Comparison of ENCODE assay signal across 16 cellular contexts in the genomic region with DNA sequence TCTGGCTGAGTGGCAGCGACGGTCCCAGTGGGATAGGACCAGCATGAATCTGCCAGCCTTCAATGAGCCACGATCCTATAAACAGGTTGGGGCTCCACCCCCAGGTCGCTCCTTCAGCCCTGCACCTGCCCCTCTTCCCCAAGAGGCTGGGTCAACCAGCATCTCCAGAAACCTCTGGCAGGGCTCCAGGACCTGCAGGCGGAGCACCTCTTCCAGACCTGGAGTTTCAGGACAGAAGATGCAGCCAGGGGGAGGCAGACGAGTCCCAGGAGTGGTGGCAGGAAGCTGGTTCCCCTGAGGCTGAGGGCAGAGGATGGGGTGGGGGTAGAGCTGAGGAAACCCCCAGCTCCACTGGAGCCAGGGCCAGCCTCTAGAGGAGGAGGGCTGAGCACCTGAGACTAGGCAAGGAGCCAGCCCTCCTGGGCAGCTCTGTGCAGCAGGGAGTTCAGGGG. TPM values are rescaled to one million over a fixed set of nuclear protein-coding genes. Genes with fewer than 3 reads are reported as not detected.
DNase-seq lines count a peak whose midpoint lies in the region; ATAC-seq, FAIRE-seq and TF ChIP-seq lines count a peak whose summit lies in the region.
"Had no signal": no experiment of that assay in that cellular context is flagged by ENCODE, and none has a peak within 500 bp of the region (broad histone marks: within the 10 kb centered on the region; RNA-seq: fewer than 3 reads in every experiment).

Gene PLA2G4D, minus strand, starts transcription at position 51 of the 452 bp plus-strand sequence. CDS start 103 bp downstream, outside the sequence.

- H4K12ac ChIP-seq in trophoblast cell (ENCODE audit: low read depth, low read length) = no peak within 1 kb of the TSS

- H2AFZ ChIP-seq in GM23338 (no peak within 1 kb of the TSS), trophoblast cell (ENCODE audit: insufficient read depth, low read length, poor library complexity) (no peak within 1 kb of the TSS)

- H3K4me3 Mint-ChIP-seq in GM23338 = no peak within 1 kb of the TSS
- H3K4me3 Mint-ChIP-seq: activated B cell treated with CpG ODN at 0.5 μM for 24 hours; activated T-helper 1 cell treated with anti-CD3 and anti-CD28 coated beads, Interleukin-12 subunit alpha, Interleukin-12 subunit beta, Interleukin-2, Interleukin-4 antibody, amounts not matched to agents 30 ng/mL and 10 ng/mL and 1 ng/mL, durations not matched to agents 14 hours and 24 hours and 36 hours; naive thymus-derived CD4-positive, alpha-beta T cell had no signal

- H3K4me3 ChIP-seq in GM23338 (no peak within 1 kb of the TSS), WERI-Rb-1 (ENCODE audit: low read depth, low read length) (no peak within 1 kb of the TSS), trophoblast cell (ENCODE audit: low read depth, low read length) (no peak within 1 kb of the TSS)
- H3K4me3 ChIP-seq: ascending aorta, gastrocnemius medialis had no signal

- H2AK5ac ChIP-seq in trophoblast cell (ENCODE audit: low read length) = no peak within 1 kb of the TSS

- no peak for FAIRE-seq in GM19239 (lab: Jason Lieb, UNC)
- FAIRE-seq: kidney had no signal

- H3K27me3 ChIP-seq in GM23338 (ENCODE audit: insufficient read depth) = no peaks in the 10 kb centered on the region
- no peaks in the 10 kb centered on the region for H3K27me3 ChIP-seq in WERI-Rb-1 (ENCODE audit: insufficient read depth, low read depth, severe bottlenecking)
- H3K27me3 ChIP-seq in trophoblast cell (ENCODE audit: insufficient read depth, low read length) = peaks cover 2% of the 10 kb centered on the region
- H3K27me3 ChIP-seq: ascending aorta, gastrocnemius medialis had no signal

- H3F3A ChIP-seq in GM23338 (replicated peaks; ENCODE audit: low read depth) = no peaks in the 10 kb centered on the region

- H3K79me1 ChIP-seq in trophoblast cell (ENCODE audit: low read length) = peaks cover 2% of the 10 kb centered on the region

- no peak for TF ChIP-seq CTCF in GM23338 (conservative IDR thresholded peaks at IDR 0.05; ENCODE audit: low read depth in 2 of 2)
- TF ChIP-seq CTCF in WERI-Rb-1 (IDR thresholded peaks at IDR 0.05; ENCODE audit: low read depth, low read length) = 0 out of 2 replicates have a peak, but pooled peaks have one; percentile 8

- H3K27ac ChIP-seq in GM23338 (ENCODE audit: low read depth) = no peak within 1 kb of the TSS
- no peak within 1 kb of the TSS for H3K27ac ChIP-seq in WERI-Rb-1
- H3K27ac ChIP-seq in trophoblast cell (ENCODE audit: low read depth, low read length) = no peak within 1 kb of the TSS
- H3K27ac ChIP-seq: ascending aorta, gastrocnemius medialis had no signal

- H3K27me3 Mint-ChIP-seq in GM23338 (ENCODE audit: insufficient read depth, low read depth, poor library complexity) = peaks cover 2% of the 10 kb centered on the region

- H3K4me1 ChIP-seq in GM23338 (ENCODE audit: insufficient read depth) = 0 out of 2 replicates have a peak, but pooled peaks cover 4% of the 10 kb centered on the region
- peaks cover 10 to 15% of the 10 kb centered on the region in 2 experiments for H3K4me1 ChIP-seq in trophoblast cell (ENCODE audit: control insufficient read depth in 1 of 2, insufficient read depth in 2 of 2, low read length in 2 of 2)

- H3K4me1 Mint-ChIP-seq in GM23338 = peaks cover 15% of the 10 kb centered on the region
- H3K4me1 Mint-ChIP-seq: activated B cell treated with CpG ODN at 0.5 μM for 24 hours had no signal

- H3K27ac Mint-ChIP-seq in GM23338 = no peak within 1 kb of the TSS
- H3K27ac Mint-ChIP-seq: activated B cell treated with CpG ODN at 0.5 μM for 24 hours; activated T-helper 1 cell treated with anti-CD3 and anti-CD28 coated beads, Interleukin-12 subunit alpha, Interleukin-12 subunit beta, Interleukin-2, Interleukin-4 antibody, amounts not matched to agents 30 ng/mL and 10 ng/mL and 1 ng/mL, durations not matched to agents 14 hours and 24 hours and 36 hours; naive thymus-derived CD4-positive, alpha-beta T cell had no signal

- no peak within 1 kb of the TSS for H3K4me2 ChIP-seq in GM23338
- H3K4me2 ChIP-seq in trophoblast cell (ENCODE audit: low read length) = no peak within 1 kb of the TSS

- H3K36me3 ChIP-seq in GM23338 (ENCODE audit: insufficient read depth) (no peaks in the 10 kb centered on the region), WERI-Rb-1 (no peaks in the 10 kb centered on the region), trophoblast cell (ENCODE audit: control insufficient read depth in 1 of 2, insufficient read depth in 2 of 2, low read length in 2 of 2) (no peaks in the 10 kb centered on the region)
- H3K36me3 ChIP-seq: ascending aorta, gastrocnemius medialis had no signal

- no peak within 1 kb of the TSS for H3K4ac ChIP-seq in trophoblast cell (ENCODE audit: low read depth, low read length)

- H3K18ac ChIP-seq in trophoblast cell (ENCODE audit: low read length) = no peak within 1 kb of the TSS

- no peak within 1 kb of the TSS for H2BK5ac ChIP-seq in trophoblast cell (ENCODE audit: low read depth, low read length, poor library complexity)

- H3K23ac ChIP-seq in trophoblast cell (ENCODE audit: low read length) = no peak within 1 kb of the TSS

- no peak within 1 kb of the TSS for H2BK120ac ChIP-seq in trophoblast cell (ENCODE audit: insufficient read depth, low read length, poor library complexity)

- H3K9me3 ChIP-seq in WERI-Rb-1 (ENCODE audit: severe bottlenecking) (no peaks in the 10 kb centered on the region), trophoblast cell (ENCODE audit: insufficient read depth, low read depth, low read length) (peaks cover 1% of the 10 kb centered on the region)
- H3K9me3 ChIP-seq: ascending aorta, gastrocnemius medialis had no signal

- DNase-seq in GM23338 (ENCODE audit: low spot score) (no peak), NCI-H2029 (lab: John Stamatoyannopoulos, UW) (peak; percentile 81), WERI-Rb-1 (no peak), trophoblast cell (no peak), GM19239 (ENCODE audit: insufficient read length, low spot score) (no peak), hepatic stellate cell (ENCODE audit: low spot score) (no peak), RKO (ENCODE audit: low spot score) (no peak)
- DNase-seq: activated B cell treated with CpG ODN at 0.5 μM for 24 hours; gastrocnemius medialis; GOT3; kidney; naive thymus-derived CD4-positive, alpha-beta T cell; NCI-H446 treated with DMSO at 0.1 percent for 48 hours had no signal

- no peak within 1 kb of the TSS for H2BK12ac ChIP-seq in trophoblast cell (ENCODE audit: low read length)

- no peak within 1 kb of the TSS for H3K14ac ChIP-seq in trophoblast cell (ENCODE audit: low read length)

- no peaks in the 10 kb centered on the region for H3K9me2 ChIP-seq in GM23338 (ENCODE audit: insufficient read depth)

- H3K9ac ChIP-seq in trophoblast cell (ENCODE audit: low read length) = no peak within 1 kb of the TSS

- peak within 1 kb of the TSS; percentile 4 for H4K91ac ChIP-seq in trophoblast cell (ENCODE audit: low read depth, low read length)

- H3K79me2 ChIP-seq in GM23338 (replicated peaks; ENCODE audit: insufficient read depth) (no peaks in the 10 kb centered on the region), trophoblast cell (ENCODE audit: control insufficient read depth, insufficient read depth, low read length, poor library complexity) (no peaks in the 10 kb centered on the region)

- no CpG with 5 or more reads among the region's 6 CpGs for WGBS in trophoblast cell (ENCODE audit: extremely low coverage, insufficient coverage, insufficient read length)

- peak; percentile 25 for ATAC-seq in GM23338
- ATAC-seq: gastrocnemius medialis; naive thymus-derived CD4-positive, alpha-beta T cell had no signal

- no peaks in the 10 kb centered on the region for H3K36me3 Mint-ChIP-seq in GM23338 (ENCODE audit: low read depth)

- no peaks in the 10 kb centered on the region for H4K20me1 ChIP-seq in GM23338 (replicated peaks; ENCODE audit: insufficient read depth)

- H3K9me3 Mint-ChIP-seq in GM23338 = no peaks in the 10 kb centered on the region
- H3K9me3 Mint-ChIP-seq: activated B cell treated with CpG ODN at 0.5 μM for 24 hours; activated T-helper 1 cell treated with anti-CD3 and anti-CD28 coated beads, Interleukin-12 subunit alpha, Interleukin-12 subunit beta, Interleukin-2, Interleukin-4 antibody, amounts not matched to agents 30 ng/mL and 10 ng/mL and 1 ng/mL, durations not matched to agents 14 hours and 24 hours and 36 hours; naive thymus-derived CD4-positive, alpha-beta T cell had no signal

- H4K8ac ChIP-seq in trophoblast cell (ENCODE audit: low read depth, low read length) = no peak within 1 kb of the TSS

TF ChIP-seq in GM23338, 12 proteins besides CTCF, POLR2A, EP300 and RAD21 (continues in another document):
- TF ChIP-seq JUNB (IDR thresholded peaks at IDR 0.05; ENCODE audit: unreplicated experiment) (no peak), ZNF114 (CRISPR knock-in tag; IDR thresholded peaks at IDR 0.05) (no peak), NANOG (IDR thresholded peaks at IDR 0.05; ENCODE audit: borderline replicate concordance) (no peak), EZH2phosphoT487 (IDR thresholded peaks at IDR 0.05; ENCODE audit: unreplicated experiment) (no peak), POLR2AphosphoS5 (IDR thresholded peaks at IDR 0.05; ENCODE audit: low read depth) (no peak), CREB1 (CRISPR knock-in tag; IDR thresholded peaks at IDR 0.05; ENCODE audit: low read depth) (no peak), STAT1 (IDR thresholded peaks at IDR 0.05; ENCODE audit: unreplicated experiment) (no peak), ZNF331 (CRISPR knock-in tag; IDR thresholded peaks at IDR 0.05; ENCODE audit: low read depth) (no peak)
- TF ChIP-seq, protein P1, sequence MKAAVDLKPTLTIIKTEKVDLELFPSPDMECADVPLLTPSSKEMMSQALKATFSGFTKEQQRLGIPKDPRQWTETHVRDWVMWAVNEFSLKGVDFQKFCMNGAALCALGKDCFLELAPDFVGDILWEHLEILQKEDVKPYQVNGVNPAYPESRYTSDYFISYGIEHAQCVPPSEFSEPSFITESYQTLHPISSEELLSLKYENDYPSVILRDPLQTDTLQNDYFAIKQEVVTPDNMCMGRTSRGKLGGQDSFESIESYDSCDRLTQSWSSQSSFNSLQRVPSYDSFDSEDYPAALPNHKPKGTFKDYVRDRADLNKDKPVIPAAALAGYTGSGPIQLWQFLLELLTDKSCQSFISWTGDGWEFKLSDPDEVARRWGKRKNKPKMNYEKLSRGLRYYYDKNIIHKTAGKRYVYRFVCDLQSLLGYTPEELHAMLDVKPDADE (IDR thresholded peaks at IDR 0.05) = no peak

RNA-seq across cellular contexts. Expression of gene PLA2G4D, which starts in this region (rescaled TPM):
- total RNA-seq in GM23338 (2014; rRNA removed; shearing (Covaris generic)) = 0.07 TPM in 1 of 2 replicates, not detected in the other
- polyA plus RNA-seq in GM23338 (2016; fragmentation: Nextera tagmentation; extraction: Ambion mirVana) = 0.15 TPM in 1 of 2 replicates, not detected in the other
- polyA plus RNA-seq in trophoblast cell (2013) = not detected in 2 replicates
- total RNA-seq: activated B cell treated with CpG ODN at 0.5 μM for 24 hours; activated T-helper 1 cell treated with anti-CD3 and anti-CD28 coated beads, Interleukin-12 subunit alpha, Interleukin-12 subunit beta, Interleukin-2, Interleukin-4 antibody, amounts not matched to agents 30 ng/mL and 10 ng/mL and 1 ng/mL, durations not matched to agents 14 hours and 24 hours and 36 hours; ascending aorta; kidney; naive thymus-derived CD4-positive, alpha-beta T cell; temporal lobe had no signal
- polyA plus RNA-seq: naive thymus-derived CD4-positive, alpha-beta T cell had no signal

Comparison
In these comparisons a context has a peak if more than half of its experiments do, and no peak if none do; other contexts are left out.
1. Peak in ATAC-seq in GM23338; RNA of the gene not detected or under 1 TPM.